In genomic region chr10:97889461-97890265, GRCh38 we compare ENCODE assay signal across 9 cellular contexts. TPM values are rescaled to one million over a fixed set of nuclear protein-coding genes. Genes with fewer than 3 reads are reported as not detected.
DNase-seq lines count a peak whose midpoint lies in the region; ATAC-seq and TF ChIP-seq lines count a peak whose summit lies in the region.
"Had no signal": no experiment of that assay in that cellular context is flagged by ENCODE, and none has a peak within 500 bp of the region (broad histone marks: within the 10 kb centered on the region; RNA-seq: fewer than 3 reads in every experiment).

No MANE protein-coding gene starts in this region.

- peaks cover 30% of the 10 kb centered on the region for H3K4me1 Mint-ChIP-seq in stimulated activated effector memory CD8-positive, alpha-beta T cell treated with anti-CD3 and anti-CD28 coated beads, Interleukin-12 subunit alpha, Interleukin-12 subunit beta, amount 100 ng/mL, for 72 hours

- peak; percentile 94 for ATAC-seq in stimulated activated effector memory CD8-positive, alpha-beta T cell treated with anti-CD3 and anti-CD28 coated beads, Interleukin-12 subunit alpha, Interleukin-12 subunit beta, amount 100 ng/mL, for 72 hours
- no peak for ATAC-seq in GM21529 (IDR thresholded peaks at IDR 0.05; ENCODE audit: unreplicated experiment)

- peak; percentile 26 to 38 for DNase-seq in activated CD4-positive, alpha-beta T cell treated with anti-CD3 and anti-CD28 coated beads, Interleukin-2, amount 50 U/mL, for 48 hours
- DNase-seq in activated CD4-positive, alpha-beta T cell treated with anti-CD3 and anti-CD28 coated beads for 4 hours = no peak
- DNase-seq in SHP77 (lab: John Stamatoyannopoulos, UW) (peak; percentile 23 to 79), fibroblast of villous mesenchyme (ENCODE audit: low read depth) (peak; percentile 59), GM20000 (ENCODE audit: low spot score) (no peak), NCI-H524 (lab: John Stamatoyannopoulos, UW) (no peak)
- peak in 1 of 2 donors; percentile 58 for DNase-seq in stimulated activated effector memory CD8-positive, alpha-beta T cell treated with anti-CD3 and anti-CD28 coated beads, Interleukin-12 subunit alpha, Interleukin-12 subunit beta, amount 100 ng/mL, for 72 hours (ENCODE audit: low spot score in 2 of 2)
- DNase-seq: heart left ventricle had no signal

- H3K4me3 Mint-ChIP-seq in stimulated activated effector memory CD8-positive, alpha-beta T cell treated with anti-CD3 and anti-CD28 coated beads, Interleukin-12 subunit alpha, Interleukin-12 subunit beta, amount 100 ng/mL, for 72 hours = peak overlapping the region; percentile 14

- no peak overlapping the region for H3K4me3 ChIP-seq in fibroblast of villous mesenchyme (ENCODE audit: low read depth, low read length)
- H3K4me3 ChIP-seq: heart left ventricle had no signal

- TF ChIP-seq CTCF in fibroblast of villous mesenchyme (IDR thresholded peaks at IDR 0.05; ENCODE audit: insufficient read depth, low read depth, low read length) (no peak), GM20000 (IDR thresholded peaks at IDR 0.05; ENCODE audit: extremely low read depth, missing control alignments) (no peak)

- H3K9me3 Mint-ChIP-seq in stimulated activated effector memory CD8-positive, alpha-beta T cell treated with anti-CD3 and anti-CD28 coated beads, Interleukin-12 subunit alpha, Interleukin-12 subunit beta, amount 100 ng/mL, for 72 hours = no peaks in the 10 kb centered on the region

- peaks cover 8% of the 10 kb centered on the region for H3K36me3 Mint-ChIP-seq in stimulated activated effector memory CD8-positive, alpha-beta T cell treated with anti-CD3 and anti-CD28 coated beads, Interleukin-12 subunit alpha, Interleukin-12 subunit beta, amount 100 ng/mL, for 72 hours

- H3K27ac Mint-ChIP-seq in stimulated activated effector memory CD8-positive, alpha-beta T cell treated with anti-CD3 and anti-CD28 coated beads, Interleukin-12 subunit alpha, Interleukin-12 subunit beta, amount 100 ng/mL, for 72 hours = peak overlapping the region; percentile 50

RNA-seq across cellular contexts. Expression of gene GOLGA7B, which starts 40.0 kb away (rescaled TPM):
- under 0.01 TPM in 1 of 2 replicates, not detected in the other for total RNA-seq in fibroblast of villous mesenchyme

Comparison
In these comparisons a context has a peak if more than half of its experiments do, and no peak if none do; other contexts are left out.
1. DNase-seq: peak in activated CD4-positive, alpha-beta T cell treated with anti-CD3 and anti-CD28 coated beads, Interleukin-2, amount 50 U/mL, for 48 hours (2 of 2), SHP77 (2 of 2) and fibroblast of villous mesenchyme (single experiment); none in activated CD4-positive, alpha-beta T cell treated with anti-CD3 and anti-CD28 coated beads for 4 hours (0 of 2), GM20000 (single experiment) and NCI-H524 (0 of 2).